Comparison of ENCODE assay signal across 25 cellular contexts in the genomic region with DNA sequence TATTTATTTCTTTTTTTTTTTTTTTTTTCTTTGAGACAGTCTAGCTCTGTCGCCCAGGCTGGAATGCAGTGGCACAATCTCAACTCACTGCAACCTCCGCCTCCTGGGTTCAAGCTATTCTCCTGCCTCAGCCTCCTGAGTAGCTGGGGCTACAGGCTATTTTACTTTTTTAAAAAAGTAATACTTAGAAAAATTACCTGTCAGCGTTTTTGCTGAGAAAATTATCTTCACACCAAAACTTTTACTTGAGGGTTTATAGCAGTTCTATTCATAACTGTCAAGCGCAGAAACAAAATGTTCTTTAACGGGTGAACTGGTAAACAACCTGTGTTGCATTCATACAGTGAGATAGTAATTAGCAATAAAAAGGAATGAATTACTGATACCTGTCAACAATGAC. TPM values are rescaled to one million over a fixed set of nuclear protein-coding genes. Genes with fewer than 3 reads are reported as not detected.
DNase-seq lines count a peak whose midpoint lies in the region; ATAC-seq and TF ChIP-seq lines count a peak whose summit lies in the region.
"Had no signal": no experiment of that assay in that cellular context is flagged by ENCODE, and none has a peak within 500 bp of the region (broad histone marks: within the 10 kb centered on the region; RNA-seq: fewer than 3 reads in every experiment).

No MANE protein-coding gene starts in this region.

- in situ Hi-C loops in IMR-90 (cut with MboI; ENCODE audit: low sequenced_read_pairs), result no loop called here

- no peak overlapping the region for H2BK5ac ChIP-seq in IMR-90 (ENCODE audit: low read depth, low read length, poor library complexity, severe bottlenecking)

- H3K9me3 Mint-ChIP-seq in activated CD8-positive, alpha-beta T cell treated with anti-CD3 and anti-CD28 coated beads for 36 hours, result peaks cover 4% of the 10 kb centered on the region
- H3K9me3 Mint-ChIP-seq in activated CD8-positive, alpha-beta T cell treated with anti-CD3 and anti-CD28 coated beads, Interleukin-2, amount 10 ng/mL, durations not matched to agents 7 days and 5 days (ENCODE audit: insufficient read depth), result no peaks in the 10 kb centered on the region
- H3K9me3 Mint-ChIP-seq in brain, result peaks cover 16 to 25% (median 20%) of the 10 kb centered on the region in 5 experiments
- H3K9me3 Mint-ChIP-seq: CD4-positive, alpha-beta T cell had no signal

- no CpG with 5 or more reads among the region's 5 CpGs for WGBS in IMR-90 (ENCODE audit: extremely low coverage in 2 of 2, insufficient read length in 1 of 2), 2 experiments
- WGBS in smooth muscle cell (ENCODE audit: low lambda C conversion rate), result 87% methylated on average over 5 of the region's 5 CpGs

- H4K20me1 ChIP-seq in IMR-90 (ENCODE audit: insufficient read depth, low read length), result peaks cover 10% of the 10 kb centered on the region; the same call in 1 of the 2 replicates
- H4K20me1 ChIP-seq in smooth muscle cell (ENCODE audit: low read depth), result peaks cover 17% of the 10 kb centered on the region

- H3F3A ChIP-seq in smooth muscle cell (ENCODE audit: low read depth), result peaks cover 6% of the 10 kb centered on the region

- H3K4me1 ChIP-seq in IMR-90 (ENCODE audit: control insufficient read depth, insufficient read depth, low read length) (peaks cover 2% of the 10 kb centered on the region; the same call in 1 of the 2 replicates), smooth muscle cell (ENCODE audit: low read depth) (peaks cover 8% of the 10 kb centered on the region)

- no peak overlapping the region for H3K9ac ChIP-seq in IMR-90 (ENCODE audit: low read depth, low read length)
- no peak overlapping the region for H3K9ac ChIP-seq in smooth muscle cell (ENCODE audit: low read depth)
- H3K9ac ChIP-seq: KMS-11 had no signal

- H3K27me3 ChIP-seq in IMR-90 (ENCODE audit: control insufficient read depth, insufficient read depth, low read length), result no peaks in the 10 kb centered on the region
- H3K27me3 ChIP-seq in smooth muscle cell (ENCODE audit: low read depth), result no peaks in the 10 kb centered on the region
- H3K27me3 ChIP-seq: Peyer's patch had no signal

- H3K4me2 ChIP-seq in IMR-90 (ENCODE audit: low read depth, low read length) (no peak overlapping the region), smooth muscle cell (peak overlapping the region; percentile 84)

- POLR2A ChIA-PET in activated CD8-positive, alpha-beta T cell treated with anti-CD3 and anti-CD28 coated beads for 36 hours (lab: Charles Lee), result interaction anchor here (0.5 to 1.0 kb wide), 2 partner anchors 9 to 491 kb away, joined by 3 read pairs; a partner anchor contains a TSS
- POLR2A ChIA-PET in activated CD8-positive, alpha-beta T cell treated with anti-CD3 and anti-CD28 coated beads, Interleukin-2, amount 10 ng/mL, durations not matched to agents 7 days and 5 days (lab: Charles Lee), result no interaction called here
- POLR2A ChIA-PET in IMR-90 (lab: Charles Lee; ENCODE audit: unreplicated experiment), result no interaction called here

- no peak overlapping the region for H2BK120ac ChIP-seq in IMR-90 (ENCODE audit: low read depth, low read length)

- no peak overlapping the region for H3K18ac ChIP-seq in IMR-90 (ENCODE audit: low read depth, low read length)

- intact Hi-C loops in activated CD8-positive, alpha-beta T cell treated with anti-CD3 and anti-CD28 coated beads for 36 hours (cut with micrococcal nuclease), result no loop called here
- intact Hi-C loops in IMR-90 (cut with micrococcal nuclease), result loop anchor here (10.0 kb wide), 1 partner anchor 417 kb away; no protein-coding TSS in a partner anchor

- no peak overlapping the region for H3K4me3 ChIP-seq in IMR-90 (ENCODE audit: insufficient read depth, low read depth, low read length)
- no peak overlapping the region for H3K4me3 ChIP-seq in smooth muscle cell
- H3K4me3 ChIP-seq: GM12878 had no signal

- DNase-seq in activated CD8-positive, alpha-beta T cell treated with anti-CD3 and anti-CD28 coated beads for 36 hours, result no peak
- no peak for DNase-seq in activated CD8-positive, alpha-beta T cell treated with anti-CD3 and anti-CD28 coated beads, Interleukin-2, amount 10 ng/mL, durations not matched to agents 7 days and 5 days
- DNase-seq in IMR-90 (no peak), smooth muscle cell (lab: John Stamatoyannopoulos, UW; ENCODE audit: unreplicated experiment) (no peak), NCI-H1417 (lab: John Stamatoyannopoulos, UW) (no peak), NOMO-1 treated with dmso at 0.1 percent for 144 hours (lab: John Stamatoyannopoulos, UW; ENCODE audit: unreplicated experiment) (no peak)
- DNase-seq: 8988T; CD4-positive, alpha-beta T cell; DMS153; EL; MG63; NCI-H1048; NCI-H1436 treated with DMSO at 0.1 percent for 48 hours; NCI-H2029; NCI-H345; NCI-H524 treated with DMSO at 0.1 percent for 48 hours; Peyer's patch had no signal

- no peak for TF ChIP-seq RAD21 in IMR-90 (IDR thresholded peaks at IDR 0.05; ENCODE audit: low read length)

- peaks cover 9% of the 10 kb centered on the region; the same call in 1 of the 2 replicates for H3K9me1 ChIP-seq in IMR-90 (ENCODE audit: insufficient read depth, low read length)

- no peak overlapping the region for H3K56ac ChIP-seq in IMR-90 (ENCODE audit: extremely low read depth, insufficient read depth, low read length)

- H3K14ac ChIP-seq in IMR-90 (replicated peaks; ENCODE audit: low read depth, low read length), result no peak overlapping the region

- CTCF ChIA-PET in activated CD8-positive, alpha-beta T cell treated with anti-CD3 and anti-CD28 coated beads for 36 hours (lab: Charles Lee), result interaction anchor here (1.2 to 2.2 kb wide), 4 partner anchors 10 to 419 kb away, joined by 3 to 14 read pairs (median 6); a partner anchor contains a TSS
- CTCF ChIA-PET in activated CD8-positive, alpha-beta T cell treated with anti-CD3 and anti-CD28 coated beads, Interleukin-2, amount 10 ng/mL, durations not matched to agents 7 days and 5 days (lab: Charles Lee), result interaction anchor here (1.1 to 1.8 kb wide), 4 partner anchors 10 to 443 kb away, joined by 3 to 12 read pairs (median 5); a partner anchor contains a TSS
- CTCF ChIA-PET in IMR-90 (lab: Yijun Ruan, JAX), result no interaction called here

- no peak for TF ChIP-seq CTCF in activated CD8-positive, alpha-beta T cell treated with anti-CD3 and anti-CD28 coated beads for 36 hours (IDR thresholded peaks at IDR 0.05)
- no peak for TF ChIP-seq CTCF in IMR-90 (conservative IDR thresholded peaks at IDR 0.05; ENCODE audit: low read depth, low read length)
- no peak for TF ChIP-seq CTCF in brain (conservative IDR thresholded peaks at IDR 0.05)
- no peak for TF ChIP-seq CTCF in smooth muscle cell (IDR thresholded peaks at IDR 0.05; ENCODE audit: borderline replicate concordance, insufficient read depth, poor library complexity, severe bottlenecking)

- H3K27ac Mint-ChIP-seq in activated CD8-positive, alpha-beta T cell treated with anti-CD3 and anti-CD28 coated beads for 36 hours, result no peak overlapping the region
- no peak overlapping the region for H3K27ac Mint-ChIP-seq in activated CD8-positive, alpha-beta T cell treated with anti-CD3 and anti-CD28 coated beads, Interleukin-2, amount 10 ng/mL, durations not matched to agents 7 days and 5 days
- peak overlapping the region in 2 of 5 experiments; percentile 95 to 96 for H3K27ac Mint-ChIP-seq in brain
- H3K27ac Mint-ChIP-seq: GM23338 had no signal

- peaks cover 0 to 21% of the 10 kb centered on the region in 2 experiments; a peak in 2 of 4 replicates for H3K79me1 ChIP-seq in IMR-90 (ENCODE audit: low read depth in 1 of 2, low read length in 2 of 2)

- H3K4me1 Mint-ChIP-seq in activated CD8-positive, alpha-beta T cell treated with anti-CD3 and anti-CD28 coated beads for 36 hours (ENCODE audit: low read depth), result peaks cover 22% of the 10 kb centered on the region
- H3K4me1 Mint-ChIP-seq in activated CD8-positive, alpha-beta T cell treated with anti-CD3 and anti-CD28 coated beads, Interleukin-2, amount 10 ng/mL, durations not matched to agents 7 days and 5 days (ENCODE audit: low read depth), result peaks cover 27% of the 10 kb centered on the region
- peaks cover 37% of the 10 kb centered on the region for H3K4me1 Mint-ChIP-seq in brain

- H3K4me3 Mint-ChIP-seq in activated CD8-positive, alpha-beta T cell treated with anti-CD3 and anti-CD28 coated beads for 36 hours, result peak overlapping the region; percentile 85
- no peak overlapping the region for H3K4me3 Mint-ChIP-seq in activated CD8-positive, alpha-beta T cell treated with anti-CD3 and anti-CD28 coated beads, Interleukin-2, amount 10 ng/mL, durations not matched to agents 7 days and 5 days
- H3K4me3 Mint-ChIP-seq in brain, result peak overlapping the region in 3 of 5 experiments; percentile 89 to 92 (median 91)

- no peak overlapping the region for H2AFZ ChIP-seq in IMR-90 (replicated peaks; ENCODE audit: low read length, poor library complexity)
- no peak overlapping the region for H2AFZ ChIP-seq in smooth muscle cell (ENCODE audit: low read depth)
- H2AFZ ChIP-seq: GM23338 had no signal

- H3K23ac ChIP-seq in IMR-90 (ENCODE audit: low read depth, low read length), result no peak overlapping the region

- no peak for TF ChIP-seq POLR2A in IMR-90 (IDR thresholded peaks at IDR 0.05; ENCODE audit: low read depth, low read length)

- H3K79me2 ChIP-seq in smooth muscle cell (ENCODE audit: low read depth), result peaks cover 33% of the 10 kb centered on the region

- H4K8ac ChIP-seq in IMR-90 (ENCODE audit: low read depth in 2 of 2, low read length in 2 of 2), result no peak overlapping the region

- peaks cover 6% of the 10 kb centered on the region for H3K36me3 Mint-ChIP-seq in activated CD8-positive, alpha-beta T cell treated with anti-CD3 and anti-CD28 coated beads for 36 hours (ENCODE audit: low read depth)
- peaks cover 24% of the 10 kb centered on the region for H3K36me3 Mint-ChIP-seq in activated CD8-positive, alpha-beta T cell treated with anti-CD3 and anti-CD28 coated beads, Interleukin-2, amount 10 ng/mL, durations not matched to agents 7 days and 5 days (ENCODE audit: low read depth)
- H3K36me3 Mint-ChIP-seq in brain, result peaks cover 16% of the 10 kb centered on the region

- H3K9me3 ChIP-seq in IMR-90 (ENCODE audit: control insufficient read depth, insufficient read depth, low read length) (no peaks in the 10 kb centered on the region), smooth muscle cell (replicated peaks; ENCODE audit: low read depth) (no peaks in the 10 kb centered on the region)
- H3K9me3 ChIP-seq: Peyer's patch, SJSA1 had no signal

- H4K91ac ChIP-seq in IMR-90 (ENCODE audit: insufficient read depth, low read depth, low read length), result no peak overlapping the region

- peaks cover 4% of the 10 kb centered on the region for H3K27me3 Mint-ChIP-seq in activated CD8-positive, alpha-beta T cell treated with anti-CD3 and anti-CD28 coated beads for 36 hours
- peaks cover 21% of the 10 kb centered on the region for H3K27me3 Mint-ChIP-seq in activated CD8-positive, alpha-beta T cell treated with anti-CD3 and anti-CD28 coated beads, Interleukin-2, amount 10 ng/mL, durations not matched to agents 7 days and 5 days (ENCODE audit: low read depth)
- H3K27me3 Mint-ChIP-seq in brain, result peaks cover 23% of the 10 kb centered on the region

- no peak overlapping the region for H2BK20ac ChIP-seq in IMR-90 (ENCODE audit: low read depth, low read length)

- H3K27ac ChIP-seq in IMR-90 (ENCODE audit: insufficient read depth, low read length) (no peak overlapping the region), smooth muscle cell (ENCODE audit: low read depth) (no peak overlapping the region)

- H3K4ac ChIP-seq in IMR-90 (ENCODE audit: low read depth, low read length), result no peak overlapping the region

- H2BK15ac ChIP-seq in IMR-90 (ENCODE audit: low read depth, low read length), result no peak overlapping the region

- no peak overlapping the region for H2AK5ac ChIP-seq in IMR-90 (ENCODE audit: low read depth, low read length)

- dilution Hi-C loops in IMR-90 (cut with HindIII; ENCODE audit: low sequenced_read_pairs, unreplicated experiment), result no loop called here

- peaks cover 2% of the 10 kb centered on the region; the same call in 1 of the 2 replicates for H3K36me3 ChIP-seq in IMR-90 (ENCODE audit: control insufficient read depth, insufficient read depth, low read length)
- no peaks in the 10 kb centered on the region for H3K36me3 ChIP-seq in smooth muscle cell (ENCODE audit: low read depth)
- H3K36me3 ChIP-seq: Peyer's patch had no signal

- no peak overlapping the region for H2AK9ac ChIP-seq in IMR-90 (replicated peaks; ENCODE audit: low read depth, low read length, poor library complexity)

- BruUV-seq in IMR-90 (replicated peaks; lab: Mats Ljungman, UMichigan), result no TSS peak

- no peak overlapping the region for H4K5ac ChIP-seq in IMR-90 (ENCODE audit: low read depth, low read length)

- ATAC-seq in activated CD8-positive, alpha-beta T cell treated with anti-CD3 and anti-CD28 coated beads for 36 hours, result no peak
- ATAC-seq in activated CD8-positive, alpha-beta T cell treated with anti-CD3 and anti-CD28 coated beads, Interleukin-2, amount 10 ng/mL, durations not matched to agents 7 days and 5 days, result no peak
- ATAC-seq in IMR-90 (ENCODE audit: low read depth) (no peak), HG02870 (IDR thresholded peaks at IDR 0.05; ENCODE audit: unreplicated experiment) (no peak)
- ATAC-seq: GM12878, GM23338, HCT116 had no signal

RNA-seq across cellular contexts. Expression of a gene that starts 1.5 kb away (rescaled TPM):
- total RNA-seq in activated CD8-positive, alpha-beta T cell treated with anti-CD3 and anti-CD28 coated beads for 36 hours, result 1 to 10 TPM; 7.4 to 8.2 TPM
- 10 to 100 TPM; 26.9 to 29.2 TPM for total RNA-seq in activated CD8-positive, alpha-beta T cell treated with anti-CD3 and anti-CD28 coated beads, Interleukin-2, amount 10 ng/mL, durations not matched to agents 7 days and 5 days
- total RNA-seq in IMR-90 (2012; rRNA removed) (20.4 and 45.3 TPM in 2 replicates), smooth muscle cell (69.9 and 83.0 TPM in 2 replicates)
- polyA plus RNA-seq in IMR-90 (2012; rRNA removed) (14.5 and 19.4 TPM in 2 replicates), brain (ENCODE audit: insufficient read depth, low read depth, low replicate concordance) (3.2 TPM), smooth muscle cell (24.5 and 30.8 TPM in 2 replicates)
- polyA plus RNA-seq in IMR-90 (2012; cell fraction: cytosol; rRNA removed), result 3.4 and 6.4 TPM in 2 replicates
- polyA plus RNA-seq in IMR-90 (2012; cell fraction: nucleus; rRNA removed; ENCODE audit: low replicate concordance), result 2.0 and 8.9 TPM in 2 replicates

RNA-seq across cellular contexts. Expression of a gene that starts 42.2 kb away (rescaled TPM):
- total RNA-seq in activated CD8-positive, alpha-beta T cell treated with anti-CD3 and anti-CD28 coated beads for 36 hours, result not detected
- not detected for total RNA-seq in activated CD8-positive, alpha-beta T cell treated with anti-CD3 and anti-CD28 coated beads, Interleukin-2, amount 10 ng/mL, durations not matched to agents 7 days and 5 days
- total RNA-seq in IMR-90 (2012; rRNA removed), result not detected in 2 replicates
- not detected in 2 replicates for polyA plus RNA-seq in IMR-90 (2012; rRNA removed)
- polyA plus RNA-seq in IMR-90 (2012; cell fraction: cytosol; rRNA removed), result not detected in 2 replicates
- not detected in 2 replicates for polyA plus RNA-seq in IMR-90 (2012; cell fraction: nucleus; rRNA removed; ENCODE audit: low replicate concordance)
- not detected for polyA plus RNA-seq in brain (ENCODE audit: insufficient read depth, low read depth, low replicate concordance)
- total RNA-seq in smooth muscle cell, result not detected in 2 replicates
- polyA plus RNA-seq in smooth muscle cell, result not detected in 2 replicates
- total RNA-seq: GM12878, GM23338, SJSA1 had no signal
- polyA plus RNA-seq: BJ, GM12878, GM23338 had no signal
